Comparison of ENCODE assay signal across 12 cellular contexts in genomic region chr3:136883967-136884720, GRCh38. TPM values are rescaled to one million over a fixed set of nuclear protein-coding genes. Genes with fewer than 3 reads are reported as not detected.
DNase-seq lines count a peak whose midpoint lies in the region; ATAC-seq and TF ChIP-seq lines count a peak whose summit lies in the region.
"Had no signal": no experiment of that assay in that cellular context is flagged by ENCODE, and none has a peak within 500 bp of the region (broad histone marks: within the 10 kb centered on the region; RNA-seq: fewer than 3 reads in every experiment).

No MANE protein-coding gene starts in this region.

- peaks cover 23% of the 10 kb centered on the region for H3K36me3 Mint-ChIP-seq in activated CD4-positive, alpha-beta T cell treated with anti-CD3 and anti-CD28 coated beads, Interleukin-2, amount 10 ng/mL, durations not matched to agents 24 days and 14 days (ENCODE audit: low read depth)
- H3K36me3 Mint-ChIP-seq in T-helper 17 cell (ENCODE audit: low read depth), result no peaks in the 10 kb centered on the region
- peaks cover 14% of the 10 kb centered on the region for H3K36me3 Mint-ChIP-seq in progenitor cell of endocrine pancreas (ENCODE audit: insufficient read depth)

- H3K4me1 Mint-ChIP-seq in activated CD4-positive, alpha-beta T cell treated with anti-CD3 and anti-CD28 coated beads, Interleukin-2, amount 10 ng/mL, durations not matched to agents 24 days and 14 days, result peaks cover 47% of the 10 kb centered on the region
- peaks cover 39% of the 10 kb centered on the region for H3K4me1 Mint-ChIP-seq in T-helper 17 cell
- H3K4me1 Mint-ChIP-seq in progenitor cell of endocrine pancreas (ENCODE audit: low read depth), result peaks cover 9% of the 10 kb centered on the region

- H3K4me3 Mint-ChIP-seq in activated CD4-positive, alpha-beta T cell treated with anti-CD3 and anti-CD28 coated beads, Interleukin-2, amount 10 ng/mL, durations not matched to agents 24 days and 14 days, result no peak overlapping the region
- H3K4me3 Mint-ChIP-seq in T-helper 17 cell (no peak overlapping the region), progenitor cell of endocrine pancreas (ENCODE audit: low read depth) (no peak overlapping the region)
- H3K4me3 Mint-ChIP-seq: T-helper 2 cell treated with Interferon-gamma antibody and Interleukin-4, amounts not matched to agents 5 μg/mL and 100 μg/mL, for 36 hours had no signal

- intact Hi-C loops in activated CD4-positive, alpha-beta T cell treated with anti-CD3 and anti-CD28 coated beads, Interleukin-2, amount 10 ng/mL, durations not matched to agents 24 days and 14 days (cut with micrococcal nuclease), result no loop called here

- TF ChIP-seq CTCF in progenitor cell of endocrine pancreas (IDR thresholded peaks at IDR 0.05; ENCODE audit: unreplicated experiment), result no peak

- H3K27ac Mint-ChIP-seq in activated CD4-positive, alpha-beta T cell treated with anti-CD3 and anti-CD28 coated beads, Interleukin-2, amount 10 ng/mL, durations not matched to agents 24 days and 14 days, result peak overlapping the region; percentile 1
- H3K27ac Mint-ChIP-seq in T-helper 17 cell (peak overlapping the region; percentile 35), progenitor cell of endocrine pancreas (peak overlapping the region; percentile 15)
- H3K27ac Mint-ChIP-seq: T-helper 2 cell treated with Interferon-gamma antibody and Interleukin-4, amounts not matched to agents 5 μg/mL and 100 μg/mL, for 36 hours had no signal

- no peak for ATAC-seq in T-helper 17 cell
- ATAC-seq in HG03135 (IDR thresholded peaks at IDR 0.05; ENCODE audit: unreplicated experiment), result no peak
- no peak for ATAC-seq in HG02938 (IDR thresholded peaks at IDR 0.05; ENCODE audit: unreplicated experiment)

- peak; percentile 41 for DNase-seq in activated CD4-positive, alpha-beta T cell treated with anti-CD3 and anti-CD28 coated beads, Interleukin-2, amount 10 ng/mL, durations not matched to agents 24 days and 14 days
- DNase-seq in activated CD4-positive, alpha-beta T cell treated with anti-CD3 and anti-CD28 coated beads for 48 hours, result no peak
- DNase-seq in NCI-H1105 treated with DMSO at 0.1 percent for 48 hours (lab: John Stamatoyannopoulos, UW) (peak; percentile 82), T-helper 17 cell (no peak), progenitor cell of endocrine pancreas (ENCODE audit: low spot score, unreplicated experiment) (no peak), KG1 (lab: John Stamatoyannopoulos, UW) (no peak)
- DNase-seq: ACHN, Peyer's patch, transverse colon had no signal

- no peaks in the 10 kb centered on the region for H3K9me3 ChIP-seq in T-helper 17 cell (ENCODE audit: control insufficient read depth, low read length, poor library complexity, severe bottlenecking)
- H3K9me3 ChIP-seq: Peyer's patch, transverse colon had no signal

- H3K27me3 Mint-ChIP-seq in activated CD4-positive, alpha-beta T cell treated with anti-CD3 and anti-CD28 coated beads, Interleukin-2, amount 10 ng/mL, durations not matched to agents 24 days and 14 days, result no peaks in the 10 kb centered on the region
- H3K27me3 Mint-ChIP-seq in T-helper 17 cell (no peaks in the 10 kb centered on the region), progenitor cell of endocrine pancreas (no peaks in the 10 kb centered on the region)

- peaks cover 5% of the 10 kb centered on the region for H3K9me3 Mint-ChIP-seq in activated CD4-positive, alpha-beta T cell treated with anti-CD3 and anti-CD28 coated beads, Interleukin-2, amount 10 ng/mL, durations not matched to agents 24 days and 14 days
- peaks cover 11% of the 10 kb centered on the region for H3K9me3 Mint-ChIP-seq in progenitor cell of endocrine pancreas (ENCODE audit: low read depth)

RNA-seq across cellular contexts. Expression of gene NCK1, which starts 22.1 kb away (rescaled TPM):
- 34.7 and 35.3 TPM in 2 replicates for total RNA-seq in activated CD4-positive, alpha-beta T cell treated with anti-CD3 and anti-CD28 coated beads, Interleukin-2, amount 10 ng/mL, durations not matched to agents 24 days and 14 days
- total RNA-seq in T-helper 17 cell (10 to 100 TPM; 59.0 to 59.1 TPM), progenitor cell of endocrine pancreas (23.8 and 26.2 TPM in 2 replicates)

Comparison
In these comparisons a context has a peak if more than half of its experiments do, and no peak if none do; other contexts are left out.
1. DNase-seq: peak in activated CD4-positive, alpha-beta T cell treated with anti-CD3 and anti-CD28 coated beads, Interleukin-2, amount 10 ng/mL, durations not matched to agents 24 days and 14 days (single experiment) and NCI-H1105 treated with DMSO at 0.1 percent for 48 hours (single experiment); none in activated CD4-positive, alpha-beta T cell treated with anti-CD3 and anti-CD28 coated beads for 48 hours (single experiment), T-helper 17 cell (0 of 3), progenitor cell of endocrine pancreas (single experiment) and KG1 (single experiment).
2. Peak in every context shown above with its lines, with median percentiles within 50 percentile points of each other: H3K27ac Mint-ChIP-seq.